In the genomic region with DNA sequence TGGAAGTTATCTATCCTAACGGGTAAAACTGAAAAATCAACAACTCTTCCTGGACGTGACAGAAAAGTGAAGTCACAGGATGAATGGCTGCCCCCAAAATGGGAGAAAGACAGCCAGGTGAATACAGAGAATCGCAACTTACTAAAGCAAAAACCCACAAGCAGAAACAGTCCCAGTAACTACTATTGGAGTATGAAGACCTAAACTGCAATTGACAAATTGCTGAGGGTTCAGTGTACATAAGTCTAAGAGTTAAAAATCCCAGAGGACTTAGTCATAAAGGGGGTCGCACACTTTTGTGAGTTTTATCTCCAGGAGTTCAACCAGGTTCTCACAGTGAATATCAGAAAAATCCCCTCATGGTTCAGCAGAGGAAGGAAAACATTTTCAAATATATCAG, we compare ENCODE assay signal across 1 cellular context.
TF ChIP-seq lines count a peak whose summit lies in the region.

No MANE protein-coding gene starts in this region.

TF ChIP-seq in IMR-90, 13 proteins besides CTCF, POLR2A, EP300 and RAD21:
- TF ChIP-seq, protein P1, sequence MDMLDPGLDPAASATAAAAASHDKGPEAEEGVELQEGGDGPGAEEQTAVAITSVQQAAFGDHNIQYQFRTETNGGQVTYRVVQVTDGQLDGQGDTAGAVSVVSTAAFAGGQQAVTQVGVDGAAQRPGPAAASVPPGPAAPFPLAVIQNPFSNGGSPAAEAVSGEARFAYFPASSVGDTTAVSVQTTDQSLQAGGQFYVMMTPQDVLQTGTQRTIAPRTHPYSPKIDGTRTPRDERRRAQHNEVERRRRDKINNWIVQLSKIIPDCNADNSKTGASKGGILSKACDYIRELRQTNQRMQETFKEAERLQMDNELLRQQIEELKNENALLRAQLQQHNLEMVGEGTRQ (IDR thresholded peaks at IDR 0.05; ENCODE audit: low read depth, low read length) = no peak
- no peak for TF ChIP-seq RFX5 (IDR thresholded peaks at IDR 0.05; ENCODE audit: low read depth, low read length)
- TF ChIP-seq, protein P2, sequence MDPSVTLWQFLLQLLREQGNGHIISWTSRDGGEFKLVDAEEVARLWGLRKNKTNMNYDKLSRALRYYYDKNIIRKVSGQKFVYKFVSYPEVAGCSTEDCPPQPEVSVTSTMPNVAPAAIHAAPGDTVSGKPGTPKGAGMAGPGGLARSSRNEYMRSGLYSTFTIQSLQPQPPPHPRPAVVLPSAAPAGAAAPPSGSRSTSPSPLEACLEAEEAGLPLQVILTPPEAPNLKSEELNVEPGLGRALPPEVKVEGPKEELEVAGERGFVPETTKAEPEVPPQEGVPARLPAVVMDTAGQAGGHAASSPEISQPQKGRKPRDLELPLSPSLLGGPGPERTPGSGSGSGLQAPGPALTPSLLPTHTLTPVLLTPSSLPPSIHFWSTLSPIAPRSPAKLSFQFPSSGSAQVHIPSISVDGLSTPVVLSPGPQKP (IDR thresholded peaks at IDR 0.05; ENCODE audit: borderline replicate concordance, low read depth, low read length) = no peak
- TF ChIP-seq CHD1 (IDR thresholded peaks at IDR 0.05; ENCODE audit: low read depth, low read length) = no peak
- TF ChIP-seq CEBPB (IDR thresholded peaks at IDR 0.05; ENCODE audit: low read depth, low read length) = no peak
- TF ChIP-seq NFE2L2 (IDR thresholded peaks at IDR 0.05; ENCODE audit: low read depth, low read length) = no peak
- no peak for TF ChIP-seq FOS (IDR thresholded peaks at IDR 0.05; ENCODE audit: low read depth, low read length)
- no peak for TF ChIP-seq MXI1 (IDR thresholded peaks at IDR 0.05; ENCODE audit: borderline replicate concordance, low read depth, low read length)
- no peak for TF ChIP-seq BHLHE40 (IDR thresholded peaks at IDR 0.05; ENCODE audit: low read depth, low read length)
- no peak for TF ChIP-seq RCOR1 (IDR thresholded peaks at IDR 0.05; ENCODE audit: insufficient replicate concordance, low read length)
- no peak for TF ChIP-seq MAFK (IDR thresholded peaks at IDR 0.05; ENCODE audit: low read depth, low read length)
- no peak for TF ChIP-seq MAZ (IDR thresholded peaks at IDR 0.05; ENCODE audit: borderline replicate concordance, low read depth, low read length)
- no peak for TF ChIP-seq SMC3 (IDR thresholded peaks at IDR 0.05; ENCODE audit: low read depth, low read length)
